ENCODE assay signal across 8 cellular contexts in the genomic region with DNA sequence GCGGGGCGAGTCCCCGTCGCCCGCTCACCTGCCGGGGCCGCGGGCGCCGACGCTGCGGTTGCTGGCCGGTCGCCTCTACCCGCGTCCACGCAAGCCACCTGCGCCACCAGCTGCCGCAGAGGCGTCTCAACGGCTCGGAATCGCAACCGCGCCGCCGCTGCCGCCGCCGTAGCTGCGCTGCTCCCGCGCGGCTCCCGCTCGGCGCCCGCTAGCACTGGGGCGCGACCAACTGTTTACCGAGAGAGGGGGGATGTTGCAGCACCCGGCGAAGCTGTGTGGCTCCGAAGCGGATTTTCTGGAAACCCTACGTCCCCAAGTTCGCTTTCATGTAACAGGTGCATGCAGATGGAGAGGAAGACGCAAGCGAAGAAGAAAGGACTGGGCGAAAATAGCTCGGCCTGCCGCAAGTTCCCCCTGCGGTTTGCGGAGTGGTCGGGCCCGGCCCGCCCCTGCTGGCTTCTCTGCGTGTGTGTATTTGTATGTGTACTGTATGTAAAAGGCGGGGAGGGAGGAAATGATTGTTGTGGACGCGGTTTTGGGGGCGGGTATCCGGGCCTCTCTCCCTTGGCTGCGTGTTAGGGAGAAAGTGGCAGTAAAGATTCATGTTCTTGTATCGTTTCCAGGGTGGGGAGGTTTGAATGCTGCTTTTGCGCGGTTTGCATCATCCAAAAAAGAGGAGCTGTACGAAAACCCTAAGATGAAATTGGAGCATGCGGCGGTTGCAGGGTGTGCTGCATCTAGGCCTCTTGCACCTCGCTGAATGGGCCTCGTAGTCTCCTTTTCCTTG. TPM values are rescaled to one million over a fixed set of nuclear protein-coding genes. Genes with fewer than 3 reads are reported as not detected.
A peak's percentile ranks its signal among the peaks of the same experiment; 100 is the strongest.
DNase-seq lines count a peak whose midpoint lies in the region; ATAC-seq and TF ChIP-seq lines count a peak whose summit lies in the region.

Gene PSIP1 (minus strand): TSS at position 182 of the 787 bp plus-strand sequence. CDS start 782 bp downstream, outside the sequence.

- H3K4me3 ChIP-seq in OCI-LY1 (ENCODE audit: low read depth, low read length, poor library complexity, severe bottlenecking) (peak within 1 kb of the TSS; percentile 98), epithelial cell of esophagus (ENCODE audit: low read length) (peak within 1 kb of the TSS; percentile 78), mucosa of descending colon (peak within 1 kb of the TSS; percentile 97)

- peaks cover 55% of the 10 kb centered on the region for H3K4me1 ChIP-seq in OCI-LY1 (ENCODE audit: insufficient read depth, low read length, severe bottlenecking)
- peaks cover 3% of the 10 kb centered on the region for H3K4me1 ChIP-seq in mucosa of descending colon (ENCODE audit: low read depth)

- TF ChIP-seq CTCF in OCI-LY1 (IDR thresholded peaks at IDR 0.05; ENCODE audit: low read length) (no peak), epithelial cell of esophagus (IDR thresholded peaks at IDR 0.05; ENCODE audit: insufficient read depth, low read depth, low read length, missing control alignments) (peak; percentile 5), mucosa of descending colon (IDR thresholded peaks at IDR 0.05) (no peak)

- H3K79me2 ChIP-seq in OCI-LY1 (ENCODE audit: insufficient read depth, low read length): peaks cover 26% of the 10 kb centered on the region

- H4K20me1 ChIP-seq in OCI-LY1 (ENCODE audit: insufficient read depth, low read length): no peaks in the 10 kb centered on the region

- peak within 1 kb of the TSS; percentile 90 for H3K27ac ChIP-seq in OCI-LY1 (ENCODE audit: low read depth, low read length, poor library complexity, severe bottlenecking)

- no peaks in the 10 kb centered on the region for H3K9me2 ChIP-seq in OCI-LY1 (ENCODE audit: low read depth, low read length)

- H3K9ac ChIP-seq in OCI-LY1 (ENCODE audit: low read length): peak within 1 kb of the TSS; percentile 97

- H3F3A ChIP-seq in OCI-LY1 (ENCODE audit: insufficient read depth, low read length): no peaks in the 10 kb centered on the region

- H3K9me3 ChIP-seq in OCI-LY1 (ENCODE audit: low read length): no peaks in the 10 kb centered on the region
- no peaks in the 10 kb centered on the region for H3K9me3 ChIP-seq in mucosa of descending colon

- intact Hi-C loops in mucosa of descending colon (cut with DNase I, micrococcal nuclease): no loop called here

- H3K36me3 ChIP-seq in OCI-LY1 (ENCODE audit: insufficient read depth, low read length) (peaks cover 27% of the 10 kb centered on the region), mucosa of descending colon (ENCODE audit: low read depth) (no peaks in the 10 kb centered on the region)

- H3K27me3 ChIP-seq in OCI-LY1 (ENCODE audit: insufficient read depth, low read length): no peaks in the 10 kb centered on the region

- H2AFZ ChIP-seq in OCI-LY1 (ENCODE audit: low read length): peak within 1 kb of the TSS; percentile 18; the same call in 1 of the 2 replicates

- ATAC-seq in GM21526 (IDR thresholded peaks at IDR 0.05; ENCODE audit: low FRiP score, unreplicated experiment) (peak; percentile 81), mucosa of descending colon (peak; percentile 95)

- peak; percentile 95 for DNase-seq in DMS 273 (lab: John Stamatoyannopoulos, UW; ENCODE audit: unreplicated experiment)
- peak; percentile 61 for DNase-seq in HuH-7 (ENCODE audit: low spot score)
- peak; percentile 76 for DNase-seq in activated T-cell treated with anti-CD3 and anti-CD28 coated beads for 1 hour (ENCODE audit: low read depth)
- peak; percentile 80 for DNase-seq in epithelial cell of esophagus (ENCODE audit: low read depth)
- peak; percentile 82 to 89 (median 86) for DNase-seq in mucosa of descending colon
- DNase-seq in stimulated activated CD8-positive, alpha-beta memory T cell treated with anti-CD3 and anti-CD28 coated beads, Interleukin-4, amount 100 ng/mL, for 1 hour (ENCODE audit: low read depth in 2 of 2, low spot score in 1 of 2): peak; percentile 69 to 71

- H3K4me2 ChIP-seq in OCI-LY1 (ENCODE audit: low read length): peak within 1 kb of the TSS; percentile 94

RNA-seq across cellular contexts. Expression of gene PSIP1, which starts in this region (rescaled TPM):
- 10 to 100 TPM; 19.9 to 58.4 (median 28.0) TPM for total RNA-seq in mucosa of descending colon

Comparison
In these comparisons a context has a peak if more than half of its experiments do, and no peak if none do; other contexts are left out.
1. Peak in every context shown above with its lines: DNase-seq, ATAC-seq, H3K4me3 ChIP-seq and H3K27ac ChIP-seq.